1 cellular context compared by ENCODE assay signal in genomic region chr1:109985251-109986053, GRCh38.
TF ChIP-seq lines count a peak whose summit lies in the region.

No MANE protein-coding gene starts in this region.

TF ChIP-seq in GM23338, 12 proteins besides CTCF, POLR2A, EP300 and RAD21 (continued from another document):
- TF ChIP-seq ZNF462 (CRISPR knock-in tag; IDR thresholded peaks at IDR 0.05) (no peak), JUNB (IDR thresholded peaks at IDR 0.05; ENCODE audit: unreplicated experiment) (no peak), EZH2phosphoT487 (IDR thresholded peaks at IDR 0.05; ENCODE audit: unreplicated experiment) (no peak), NANOG (IDR thresholded peaks at IDR 0.05; ENCODE audit: borderline replicate concordance) (no peak), POLR2AphosphoS5 (IDR thresholded peaks at IDR 0.05; ENCODE audit: low read depth) (no peak), ZNF114 (CRISPR knock-in tag; IDR thresholded peaks at IDR 0.05) (no peak), ETS1 (IDR thresholded peaks at IDR 0.05) (no peak), REST (IDR thresholded peaks at IDR 0.05; ENCODE audit: unreplicated experiment) (no peak), CREB1 (CRISPR knock-in tag; IDR thresholded peaks at IDR 0.05; ENCODE audit: low read depth) (no peak)
